In genomic region chr6:139580592-139581484, GRCh38 we compare ENCODE assay signal across 11 cellular contexts.
A peak's percentile ranks its signal among the peaks of the same experiment; 100 is the strongest.
DNase-seq lines count a peak whose midpoint lies in the region; ATAC-seq, FAIRE-seq and TF ChIP-seq lines count a peak whose summit lies in the region.
"Had no signal": no experiment of that assay in that cellular context is flagged by ENCODE, and none has a peak within 500 bp of the region (broad histone marks: within the 10 kb centered on the region; RNA-seq: fewer than 3 reads in every experiment).

No MANE protein-coding gene starts in this region.

- H3K4me3 ChIP-seq in HepG2 (replicated peaks in 1 of 3; ENCODE audit: insufficient read depth in 1 of 3, low read depth in 2 of 3, low read length in 3 of 3): no peak overlapping the region
- H3K4me3 ChIP-seq in right lobe of liver: no peak overlapping the region
- no peak overlapping the region for H3K4me3 ChIP-seq in Jurkat, Clone E6-1 (ENCODE audit: low read length)

- H2AFZ ChIP-seq in HepG2 (ENCODE audit: low read length): no peak overlapping the region

- BruUV-seq in HepG2 (replicated peaks; lab: Mats Ljungman, UMichigan): no TSS peak

- H3K9me3 ChIP-seq in HepG2 (ENCODE audit: low read length) (no peaks in the 10 kb centered on the region), right lobe of liver (no peaks in the 10 kb centered on the region)

- FAIRE-seq in HepG2 (lab: Jason Lieb, UNC): no peak
- FAIRE-seq: GM18507 had no signal

- in situ Hi-C loops in HepG2 (cut with HindIII; ENCODE audit: extremely low pct_ligation_motif_present, low pct_unique_long_range_greater_than_20kb): no loop called here

- H3K27ac Mint-ChIP-seq in immature natural killer cell: peak overlapping the region in 1 of 6 donors; percentile 13

- no peak overlapping the region for H3K27ac ChIP-seq in HepG2 (ENCODE audit: extremely low read length, insufficient read depth, low read length)
- no peak overlapping the region for H3K27ac ChIP-seq in right lobe of liver
- H3K27ac ChIP-seq: RWPE1 had no signal

- H3K9ac ChIP-seq in HepG2 (ENCODE audit: insufficient read depth, low read depth, low read length): no peak overlapping the region

- H3K36me3 Mint-ChIP-seq in immature natural killer cell: no peaks in the 10 kb centered on the region

- H3K4me2 ChIP-seq in HepG2 (ENCODE audit: low read depth, low read length): no peak overlapping the region

- H3K4me1 ChIP-seq in HepG2 (ENCODE audit: insufficient read depth, low read length) (peaks cover 26% of the 10 kb centered on the region), right lobe of liver (no peaks in the 10 kb centered on the region)

- DNase-seq in HepG2 (ENCODE audit: low spot score) (no peak), right lobe of liver (no peak), SW 1271 (lab: John Stamatoyannopoulos, UW) (no peak), NCI-H1694 (lab: John Stamatoyannopoulos, UW) (no peak), GF-D8 (lab: John Stamatoyannopoulos, UW) (no peak), immature natural killer cell (no peak)
- peak; percentile 54 for DNase-seq in Jurkat, Clone E6-1 (ENCODE audit: low read depth, low spot score)

- H3K27me3 ChIP-seq in HepG2 (ENCODE audit: control insufficient read depth in 1 of 2, insufficient read depth in 2 of 2, low read length in 2 of 2) (no peaks in the 10 kb centered on the region), right lobe of liver (no peaks in the 10 kb centered on the region)

- WGBS in HepG2 (ENCODE audit: low lambda C conversion rate): 60% methylated on average over 9 of the region's 9 CpGs
- 78% methylated on average over 7 of the region's 9 CpGs for WGBS in right lobe of liver (ENCODE audit: insufficient coverage, low coverage, low lambda C conversion rate, missing lambda C conversion rate)

- CTCF ChIA-PET in HepG2 (lab: Yijun Ruan, JAX; ENCODE audit: low intra/inter-chr PET ratio, low total read pairs): no interaction called here

- no peaks in the 10 kb centered on the region for H4K20me1 ChIP-seq in HepG2 (ENCODE audit: insufficient read depth, low read length)

- TF ChIP-seq CTCF in HepG2 (CRISPR knock-in tag; IDR thresholded peaks at IDR 0.05) (no peak), right lobe of liver (IDR thresholded peaks at IDR 0.05) (no peak)

- no peaks in the 10 kb centered on the region for H3K9me3 Mint-ChIP-seq in immature natural killer cell

- POLR2A ChIA-PET in HepG2 (lab: Yijun Ruan, JAX): no interaction called here

- ATAC-seq in HepG2 (no peak), right lobe of liver (no peak), HG02678 (IDR thresholded peaks at IDR 0.05; ENCODE audit: unreplicated experiment) (peak; percentile 94)

- TF ChIP-seq POLR2A in HepG2 (IDR thresholded peaks at IDR 0.05; ENCODE audit: insufficient read depth in 1 of 2, low read depth in 2 of 2, low read length in 2 of 2): no peak
- TF ChIP-seq POLR2A in right lobe of liver (IDR thresholded peaks at IDR 0.05): no peak

- TF ChIP-seq EP300 in HepG2 (IDR thresholded peaks at IDR 0.05; ENCODE audit: low read depth in 2 of 2, low read length in 2 of 2): no peak
- TF ChIP-seq EP300 in HepG2 (CRISPR knock-in tag; IDR thresholded peaks at IDR 0.05; ENCODE audit: borderline replicate concordance): no peak

- intact Hi-C loops in HepG2 (cut with micrococcal nuclease; ENCODE audit: unreplicated experiment) (no loop called here), right lobe of liver (cut with DNase I) (no loop called here)

- no peaks in the 10 kb centered on the region for H3K4me1 Mint-ChIP-seq in immature natural killer cell

- H3K27me3 Mint-ChIP-seq in immature natural killer cell (ENCODE audit: low read depth in 3 of 3): peaks cover 2 to 4% (median 2%) of the 10 kb centered on the region in 3 donors

- TF ChIP-seq RAD21 in HepG2 (CRISPR knock-in tag; IDR thresholded peaks at IDR 0.05): no peak

- no peak overlapping the region for H3K4me3 Mint-ChIP-seq in immature natural killer cell
- H3K4me3 Mint-ChIP-seq: neural crest cell had no signal

- no peaks in the 10 kb centered on the region for H3K79me2 ChIP-seq in HepG2 (ENCODE audit: insufficient read depth, low read length)

- H3K36me3 ChIP-seq in HepG2 (replicated peaks in 1 of 2; ENCODE audit: control insufficient read depth in 1 of 2, insufficient read depth in 2 of 2, low read length in 2 of 2) (no peaks in the 10 kb centered on the region), right lobe of liver (no peaks in the 10 kb centered on the region)

TF ChIP-seq in HepG2, 621 proteins besides CTCF, POLR2A, EP300 and RAD21:
- TF ChIP-seq PTBP1 (IDR thresholded peaks at IDR 0.05; ENCODE audit: low read depth, low read length, poor library complexity, severe bottlenecking): no peak
- peak; percentile 55; the same call in 1 of the 2 replicates for TF ChIP-seq USF2 (IDR thresholded peaks at IDR 0.05; ENCODE audit: low read depth, low read length)
- no peak for TF ChIP-seq USF2 (CRISPR knock-in tag; IDR thresholded peaks at IDR 0.05; ENCODE audit: borderline replicate concordance)
- no peak for TF ChIP-seq SIX1 (CRISPR knock-in tag; IDR thresholded peaks at IDR 0.05; ENCODE audit: borderline replicate concordance)
- TF ChIP-seq ZNF224 (CRISPR knock-in tag; IDR thresholded peaks at IDR 0.05): no peak
- TF ChIP-seq ZNF790 (CRISPR knock-in tag; IDR thresholded peaks at IDR 0.05; ENCODE audit: borderline replicate concordance): no peak
- peak; percentile 83 for TF ChIP-seq RAD51 (IDR thresholded peaks at IDR 0.05; ENCODE audit: borderline replicate concordance)
- TF ChIP-seq ZNF7 (CRISPR knock-in tag; IDR thresholded peaks at IDR 0.05): no peak
- no peak for TF ChIP-seq ZNF577 (CRISPR knock-in tag; IDR thresholded peaks at IDR 0.05; ENCODE audit: borderline replicate concordance, low read depth)
- no peak for TF ChIP-seq U2AF2 (IDR thresholded peaks at IDR 0.05; ENCODE audit: low read depth, low read length)
TF ChIP-seq in HepG2: peak in this region for 2.
